27 cellular contexts compared by ENCODE assay signal in the genomic region with DNA sequence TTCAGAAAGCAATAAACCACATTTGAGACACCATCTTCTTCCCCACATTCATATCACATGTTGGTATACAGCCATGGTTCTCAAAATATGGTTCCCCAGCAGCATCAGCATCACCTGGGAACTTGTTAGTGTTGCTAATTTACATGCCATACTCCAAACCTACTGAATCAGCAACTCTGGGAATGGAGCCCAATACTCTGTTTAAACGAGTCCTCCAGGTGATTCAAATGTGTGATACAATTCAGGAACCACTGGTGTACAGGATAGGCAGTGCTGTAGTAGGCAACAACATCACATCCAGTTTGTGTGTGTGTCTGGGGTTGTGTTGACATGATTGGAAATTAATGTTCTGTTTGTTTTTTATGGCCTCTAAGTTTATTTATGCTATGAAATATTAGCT. TPM values are rescaled to one million over a fixed set of nuclear protein-coding genes. Genes with fewer than 3 reads are reported as not detected.
A peak's percentile ranks its signal among the peaks of the same experiment; 100 is the strongest.
DNase-seq lines count a peak whose midpoint lies in the region; ATAC-seq, FAIRE-seq and TF ChIP-seq lines count a peak whose summit lies in the region.
"Had no signal": no experiment of that assay in that cellular context is flagged by ENCODE, and none has a peak within 500 bp of the region (broad histone marks: within the 10 kb centered on the region; RNA-seq: fewer than 3 reads in every experiment).

No MANE protein-coding gene starts in this region.

- intact Hi-C loops in right lobe of liver (cut with DNase I) (no loop called here), HepG2 (cut with micrococcal nuclease; ENCODE audit: unreplicated experiment) (no loop called here)

- H3K9me3 ChIP-seq in right lobe of liver: no peaks in the 10 kb centered on the region
- H3K9me3 ChIP-seq in HepG2 (ENCODE audit: low read length): no peaks in the 10 kb centered on the region
- no peaks in the 10 kb centered on the region for H3K9me3 ChIP-seq in T-helper 17 cell (ENCODE audit: control insufficient read depth, low read length, poor library complexity, severe bottlenecking)
- H3K9me3 ChIP-seq: BLaER1, transverse colon had no signal

- H3K4me3 Mint-ChIP-seq in T-helper 17 cell: no peak overlapping the region
- H3K4me3 Mint-ChIP-seq: activated CD4-positive, alpha-beta T cell treated with anti-CD3 and anti-CD28 coated beads for 36 hours; activated naive CD8-positive, alpha-beta T cell treated with anti-CD3 and anti-CD28 coated beads, Interleukin-2, amount 10 ng/mL, durations not matched to agents 7 days and 5 days; central memory CD8-positive, alpha-beta T cell; nephron; T-helper 2 cell treated with Interferon-gamma antibody and Interleukin-4, amounts not matched to agents 5 μg/mL and 100 μg/mL, for 36 hours had no signal

- H3K4me1 ChIP-seq in right lobe of liver: peaks cover 0 to 21% (median 0%) of the 10 kb centered on the region in 4 donors
- peaks cover 16% of the 10 kb centered on the region for H3K4me1 ChIP-seq in HepG2 (ENCODE audit: insufficient read depth, low read length)
- H3K4me1 ChIP-seq: parathyroid adenoma had no signal

- H3K36me3 Mint-ChIP-seq in T-helper 17 cell (ENCODE audit: low read depth): no peaks in the 10 kb centered on the region

- H3K36me3 ChIP-seq in right lobe of liver: no peaks in the 10 kb centered on the region
- H3K36me3 ChIP-seq in HepG2 (replicated peaks in 1 of 2; ENCODE audit: control insufficient read depth in 1 of 2, insufficient read depth in 2 of 2, low read length in 2 of 2): no peaks in the 10 kb centered on the region
- H3K36me3 ChIP-seq in H7 (replicated peaks; ENCODE audit: control insufficient read depth, insufficient read depth, low read length): no peaks in the 10 kb centered on the region
- H3K36me3 ChIP-seq: BLaER1, transverse colon had no signal

- H3K9ac ChIP-seq in HepG2 (ENCODE audit: insufficient read depth, low read depth, low read length): no peak overlapping the region
- H3K9ac ChIP-seq: BLaER1, parathyroid adenoma had no signal

- 22% methylated on average over 1 of the region's 1 CpG for WGBS in right lobe of liver (ENCODE audit: insufficient coverage, low coverage, low lambda C conversion rate, missing lambda C conversion rate)
- 100% methylated on average over 1 of the region's 1 CpG for WGBS in HepG2 (ENCODE audit: low lambda C conversion rate)

- H3K4me2 ChIP-seq in HepG2 (ENCODE audit: low read depth, low read length): no peak overlapping the region

- no peak for DNase-seq in right lobe of liver
- DNase-seq in HepG2 (ENCODE audit: low spot score): no peak
- DNase-seq in T-helper 17 cell: no peak
- DNase-seq in kidney tubule cell (ENCODE audit: low spot score): peak; percentile 11
- DNase-seq in H7: no peak
- no peak for DNase-seq in SKM-1 treated with dmso at 0.1 percent for 144 hours (lab: John Stamatoyannopoulos, UW; ENCODE audit: unreplicated experiment)
- DNase-seq: activated CD4-positive, alpha-beta T cell treated with anti-CD3 and anti-CD28 coated beads for 36 hours; activated CD8-positive, alpha-beta memory T cell treated with anti-CD3 and anti-CD28 coated beads for 24 hours; activated gamma-delta T cell; activated naive CD8-positive, alpha-beta T cell treated with anti-CD3 and anti-CD28 coated beads, Interleukin-2, amount 10 ng/mL, durations not matched to agents 7 days and 5 days; activated T-cell treated with anti-CD3 and anti-CD28 coated beads, Interleukin-2, amount 50 U/mL, for 1 hour; DMS79 treated with DMSO at 0.1 percent for 48 hours; GF-D8; left ventricle myocardium superior; NCI-H187 treated with DMSO at 0.1 percent for 48 hours; right cardiac atrium; Right ventricle myocardium superior; stimulated activated CD4-positive, alpha-beta T cell treated with anti-CD3 and anti-CD28 coated beads, Interleukin-2, amount 100 ng/mL, for 48 hours; transverse colon had no signal

- H3K27ac Mint-ChIP-seq in T-helper 17 cell: peak overlapping the region; percentile 27
- H3K27ac Mint-ChIP-seq: activated CD4-positive, alpha-beta T cell treated with anti-CD3 and anti-CD28 coated beads for 36 hours; activated naive CD8-positive, alpha-beta T cell treated with anti-CD3 and anti-CD28 coated beads, Interleukin-2, amount 10 ng/mL, durations not matched to agents 7 days and 5 days; nephron; T-helper 2 cell treated with Interferon-gamma antibody and Interleukin-4, amounts not matched to agents 5 μg/mL and 100 μg/mL, for 36 hours had no signal

- CTCF ChIA-PET in HepG2 (lab: Yijun Ruan, JAX; ENCODE audit: low intra/inter-chr PET ratio, low total read pairs): no interaction called here

- TF ChIP-seq POLR2A in right lobe of liver (IDR thresholded peaks at IDR 0.05) (no peak), HepG2 (IDR thresholded peaks at IDR 0.05; ENCODE audit: insufficient read depth in 1 of 2, low read depth in 2 of 2, low read length in 2 of 2) (no peak)

- no peak for TF ChIP-seq RAD21 in HepG2 (CRISPR knock-in tag; IDR thresholded peaks at IDR 0.05)

- TF ChIP-seq EP300 in HepG2 (IDR thresholded peaks at IDR 0.05; ENCODE audit: low read depth in 2 of 2, low read length in 2 of 2): no peak
- no peak for TF ChIP-seq EP300 in HepG2 (CRISPR knock-in tag; IDR thresholded peaks at IDR 0.05; ENCODE audit: borderline replicate concordance)

- H3K4me3 ChIP-seq in right lobe of liver: no peak overlapping the region
- H3K4me3 ChIP-seq in HepG2 (replicated peaks in 1 of 3; ENCODE audit: insufficient read depth in 1 of 3, low read depth in 2 of 3, low read length in 3 of 3): no peak overlapping the region
- no peak overlapping the region for H3K4me3 ChIP-seq in H7 (ENCODE audit: insufficient read depth, low read depth, low read length)
- H3K4me3 ChIP-seq: BLaER1, transverse colon had no signal

- TF ChIP-seq CTCF in right lobe of liver (IDR thresholded peaks at IDR 0.05): no peak
- TF ChIP-seq CTCF in HepG2 (CRISPR knock-in tag; IDR thresholded peaks at IDR 0.05): no peak

- no peak overlapping the region for H2AFZ ChIP-seq in HepG2 (ENCODE audit: low read length)
- H2AFZ ChIP-seq: parathyroid adenoma had no signal

- H3K27ac ChIP-seq in right lobe of liver (no peak overlapping the region), HepG2 (ENCODE audit: extremely low read length, insufficient read depth, low read length) (no peak overlapping the region)
- H3K27ac ChIP-seq: BLaER1, HL-60, parathyroid adenoma, transverse colon had no signal

- no peak for FAIRE-seq in HepG2 (lab: Jason Lieb, UNC)
- FAIRE-seq: astrocyte had no signal

- H3K27me3 Mint-ChIP-seq in T-helper 17 cell: no peaks in the 10 kb centered on the region
- H3K27me3 Mint-ChIP-seq: activated CD4-positive, alpha-beta T cell treated with anti-CD3 and anti-CD28 coated beads for 36 hours; activated naive CD8-positive, alpha-beta T cell treated with anti-CD3 and anti-CD28 coated beads, Interleukin-2, amount 10 ng/mL, durations not matched to agents 7 days and 5 days; central memory CD8-positive, alpha-beta T cell had no signal

- H3K27me3 ChIP-seq in right lobe of liver (no peaks in the 10 kb centered on the region), HepG2 (ENCODE audit: control insufficient read depth in 1 of 2, insufficient read depth in 2 of 2, low read length in 2 of 2) (no peaks in the 10 kb centered on the region), H7 (ENCODE audit: control insufficient read depth, insufficient read depth, low read length) (peaks cover 2% of the 10 kb centered on the region; the same call in 1 of the 2 replicates)
- H3K27me3 ChIP-seq: BLaER1, transverse colon had no signal

- no peaks in the 10 kb centered on the region for H4K20me1 ChIP-seq in HepG2 (ENCODE audit: insufficient read depth, low read length)

- H3K79me2 ChIP-seq in HepG2 (ENCODE audit: insufficient read depth, low read length): peaks cover 8% of the 10 kb centered on the region
- H3K79me2 ChIP-seq: parathyroid adenoma had no signal

- in situ Hi-C loops in HepG2 (cut with HindIII; ENCODE audit: extremely low pct_ligation_motif_present, low pct_unique_long_range_greater_than_20kb): no loop called here

- ATAC-seq in right lobe of liver (peak; percentile 62 to 94 (median 70)), HepG2 (no peak), T-helper 17 cell (no peak), HG03520 (IDR thresholded peaks at IDR 0.05; ENCODE audit: unreplicated experiment) (no peak)
- ATAC-seq: activated CD4-positive, alpha-beta T cell treated with anti-CD3 and anti-CD28 coated beads for 36 hours; left ventricle myocardium superior; right cardiac atrium had no signal

- H3K4me1 Mint-ChIP-seq in T-helper 17 cell: peaks cover 24% of the 10 kb centered on the region
- H3K4me1 Mint-ChIP-seq: nephron had no signal

- POLR2A ChIA-PET in HepG2 (lab: Yijun Ruan, JAX): no interaction called here

- BruUV-seq in HepG2 (replicated peaks; lab: Mats Ljungman, UMichigan): no TSS peak

RNA-seq across cellular contexts. Expression of a gene that starts 47.7 kb away (rescaled TPM):
- total RNA-seq in right lobe of liver: 10 to 100 TPM; 11.2 to 20.9 (median 13.1) TPM
- total RNA-seq in HepG2 (2016; rRNA removed; fragmentation: Illumina TruSeq; extraction: Trizol): 30.1 and 44.8 TPM in 2 replicates
- total RNA-seq in HepG2 (2016; cell fraction: cytosol; rRNA removed; fragmentation: Illumina TruSeq; extraction: Trizol; ENCODE audit: low read depth): 12.0 and 13.8 TPM in 2 replicates
- total RNA-seq in HepG2 (2016; cell fraction: insoluble cytoplasmic fraction; rRNA removed; fragmentation: Illumina TruSeq; extraction: Trizol): 29.9 and 44.3 TPM in 2 replicates
- 31.0 and 38.7 TPM in 2 replicates for total RNA-seq in HepG2 (2016; cell fraction: membrane; rRNA removed; fragmentation: Illumina TruSeq; extraction: Trizol)
- 20.9 and 21.0 TPM in 2 replicates for total RNA-seq in HepG2 (2016; cell fraction: nucleus; rRNA removed; fragmentation: Illumina TruSeq; extraction: Trizol)
- polyA plus RNA-seq in HepG2 (2011; rRNA removed): 20.0 and 29.1 TPM in 2 replicates
- polyA plus RNA-seq in HepG2 (2011; cell fraction: cytosol; rRNA removed): 13.8 and 19.6 TPM in 2 replicates
- polyA plus RNA-seq in HepG2 (2011; cell fraction: nucleus; rRNA removed): 3.9 and 4.8 TPM in 2 replicates
- 37.4 and 40.5 TPM in 2 replicates for polyA plus RNA-seq in HepG2 (2012)
- polyA plus RNA-seq in HepG2 (2016; cell fraction: cytosol; fragmentation: Illumina TruSeq; extraction: Trizol; ENCODE audit: low read depth): 10.2 and 13.8 TPM in 2 replicates
- 34.0 and 36.2 TPM in 2 replicates for polyA plus RNA-seq in HepG2 (2016; cell fraction: insoluble cytoplasmic fraction; fragmentation: Illumina TruSeq; extraction: Trizol; ENCODE audit: low read depth)
- 20.1 and 24.9 TPM in 2 replicates for polyA plus RNA-seq in HepG2 (2016; cell fraction: membrane; fragmentation: Illumina TruSeq; extraction: Trizol; ENCODE audit: low read depth)
- 11.7 and 17.4 TPM in 2 replicates for polyA plus RNA-seq in HepG2 (2016; cell fraction: nucleus; fragmentation: Illumina TruSeq; extraction: Trizol; ENCODE audit: insufficient read depth, low read depth)
- polyA minus RNA-seq in HepG2 (2011; rRNA and poly(A)+ RNA removed; ENCODE audit: low replicate concordance): 7.4 and 8.8 TPM in 2 replicates
- 42.6 and 49.1 TPM in 2 replicates for polyA minus RNA-seq in HepG2 (2011; cell fraction: cytosol; rRNA and poly(A)+ RNA removed)
- 45.6 and 48.4 TPM in 2 replicates for polyA minus RNA-seq in HepG2 (2011; cell fraction: nucleus; rRNA and poly(A)+ RNA removed)
- 10 to 100 TPM; 25.7 to 28.8 TPM for total RNA-seq in T-helper 17 cell
- 29.8 and 43.3 TPM in 2 replicates for total RNA-seq in H7 (2014; rRNA removed; shearing (Covaris generic))

RNA-seq across cellular contexts. Expression of a gene that starts 48.0 kb away (rescaled TPM):
- total RNA-seq in right lobe of liver (10 to 100 TPM in 5 of 6 experiments, 1 to 10 TPM in 1; 9.4 to 29.9 (median 22.8) TPM), HepG2 (2016; rRNA removed; fragmentation: Illumina TruSeq; extraction: Trizol) (13.5 and 19.1 TPM in 2 replicates), T-helper 17 cell (under 1 TPM; 0.18 to 0.57 TPM)
- total RNA-seq in HepG2 (2016; cell fraction: cytosol; rRNA removed; fragmentation: Illumina TruSeq; extraction: Trizol; ENCODE audit: low read depth): 6.3 and 6.4 TPM in 2 replicates
- 14.2 and 17.5 TPM in 2 replicates for total RNA-seq in HepG2 (2016; cell fraction: insoluble cytoplasmic fraction; rRNA removed; fragmentation: Illumina TruSeq; extraction: Trizol)
- total RNA-seq in HepG2 (2016; cell fraction: membrane; rRNA removed; fragmentation: Illumina TruSeq; extraction: Trizol): 4.5 and 6.0 TPM in 2 replicates
- total RNA-seq in HepG2 (2016; cell fraction: nucleus; rRNA removed; fragmentation: Illumina TruSeq; extraction: Trizol): 45.8 and 53.4 TPM in 2 replicates
- 16.2 and 17.4 TPM in 2 replicates for polyA plus RNA-seq in HepG2 (2011; rRNA removed)
- polyA plus RNA-seq in HepG2 (2011; cell fraction: cytosol; rRNA removed): 9.8 and 10.6 TPM in 2 replicates
- 23.1 and 29.8 TPM in 2 replicates for polyA plus RNA-seq in HepG2 (2011; cell fraction: nucleus; rRNA removed)
- polyA plus RNA-seq in HepG2 (2012): 12.9 and 13.0 TPM in 2 replicates
- 0.15 and 0.33 TPM in 2 replicates for polyA plus RNA-seq in HepG2 (2016; cell fraction: cytosol; fragmentation: Illumina TruSeq; extraction: Trizol; ENCODE audit: low read depth)
- 6.8 TPM in 2 replicates for polyA plus RNA-seq in HepG2 (2016; cell fraction: insoluble cytoplasmic fraction; fragmentation: Illumina TruSeq; extraction: Trizol; ENCODE audit: low read depth)
- polyA plus RNA-seq in HepG2 (2016; cell fraction: membrane; fragmentation: Illumina TruSeq; extraction: Trizol; ENCODE audit: low read depth): 0.62 and 0.66 TPM in 2 replicates
- polyA plus RNA-seq in HepG2 (2016; cell fraction: nucleus; fragmentation: Illumina TruSeq; extraction: Trizol; ENCODE audit: insufficient read depth, low read depth): 18.9 and 19.8 TPM in 2 replicates
- 5.9 and 36.9 TPM in 2 replicates for polyA minus RNA-seq in HepG2 (2011; rRNA and poly(A)+ RNA removed; ENCODE audit: low replicate concordance)
- 21.7 and 38.6 TPM in 2 replicates for polyA minus RNA-seq in HepG2 (2011; cell fraction: cytosol; rRNA and poly(A)+ RNA removed)
- polyA minus RNA-seq in HepG2 (2011; cell fraction: nucleus; rRNA and poly(A)+ RNA removed): 212 and 216 TPM in 2 replicates
- 16.1 and 18.2 TPM in 2 replicates for total RNA-seq in H7 (2014; rRNA removed; shearing (Covaris generic))

Comparison
In these comparisons a context has a peak if more than half of its experiments do, and no peak if none do; other contexts are left out.
1. ATAC-seq: peak in right lobe of liver (4 of 4); none in HepG2 (single experiment), T-helper 17 cell (single experiment) and HG03520 (single experiment).